30 cellular contexts compared by ENCODE assay signal in the genomic region with DNA sequence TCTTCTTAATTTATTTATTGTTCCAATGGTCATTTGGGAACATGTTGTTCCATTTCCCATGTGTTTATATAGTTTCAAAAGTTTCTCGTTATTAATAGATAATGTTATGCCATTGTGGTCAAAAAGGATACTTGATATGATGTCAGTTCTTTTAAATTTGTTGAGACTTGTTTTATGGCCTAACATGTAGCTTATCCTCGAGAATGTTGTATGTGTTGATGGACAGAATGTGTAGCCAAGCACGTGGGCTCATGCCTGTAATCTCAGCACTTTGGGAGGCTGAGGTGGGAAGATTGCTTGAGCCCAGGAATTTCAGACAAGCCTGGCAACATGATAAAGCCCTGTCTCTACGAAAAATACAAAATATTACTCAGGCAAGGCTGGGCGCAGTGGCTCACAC.
"Had no signal": no experiment of that assay in that cellular context is flagged by ENCODE, and none has a peak within 500 bp of the region (broad histone marks: within the 10 kb centered on the region; RNA-seq: fewer than 3 reads in every experiment).

No MANE protein-coding gene starts in this region.

- DNase-seq: activated B cell treated with CpG ODN at 0.5 μM for 24 hours; activated CD4-positive, alpha-beta T cell treated with anti-CD3 and anti-CD28 coated beads for 48 hours; activated CD4-positive, alpha-beta T cell treated with anti-CD3 and anti-CD28 coated beads, Interleukin-2, amount 50 U/mL, for 1 hour; activated CD4-positive, alpha-beta T cell treated with anti-CD3 and anti-CD28 coated beads, Interleukin-2, amount 50 U/mL, for 48 hours; activated CD8-positive, alpha-beta memory T cell treated with anti-CD3 and anti-CD28 coated beads for 24 hours; activated CD8-positive, alpha-beta T cell treated with anti-CD3 and anti-CD28 coated beads for 36 hours; activated effector memory CD4-positive, alpha-beta T cell treated with Interleukin-2 at 50 U/mL for 16 hours; activated gamma-delta T cell treated with Interleukin-2 at 50 U/mL for 16 hours; activated naive CD4-positive, alpha-beta T cell treated with anti-CD3 and anti-CD28 coated beads, Interleukin-2, amount 50 U/mL, for 16 hours; activated naive CD4-positive, alpha-beta T cell treated with Interleukin-2 at 50 U/mL for 16 hours; activated T-cell treated with anti-CD3 and anti-CD28 coated beads, Interleukin-2, amount 50 U/mL, for 4 hours; amniotic stem cell; anterior cingulate cortex; brain microvascular endothelial cell; central memory CD4-positive, alpha-beta T cell; cerebellar nuclear complex; colonic mucosa; effector CD8-positive, alpha-beta T cell; erythroblast; foreskin melanocyte; heart right ventricle; T-helper 1 cell; T-helper 17 cell; T1000; WERI-Rb-1 had no signal

- H3K36me3 ChIP-seq: brain microvascular endothelial cell, cardiac muscle cell, colonic mucosa, esophagus muscularis mucosa, gastroesophageal sphincter, heart right ventricle, WERI-Rb-1 had no signal

- H3K9me3 ChIP-seq: colonic mucosa had no signal

- H3K4me3 ChIP-seq: cardiac muscle cell, colonic mucosa, esophagus muscularis mucosa, gastroesophageal sphincter, heart right ventricle had no signal

- ATAC-seq: activated CD4-positive, CD25-positive, alpha-beta regulatory T cell treated with anti-CD3 and anti-CD28 coated beads, Interleukin-2, amount 50 U/mL, for 24 hours; activated CD8-positive, alpha-beta T cell treated with anti-CD3 and anti-CD28 coated beads for 36 hours; activated T-cell treated with anti-CD3 and anti-CD28 coated beads, Interleukin-2, amount 50 U/mL, for 4 hours; activated T-helper 17 cell treated with anti-CD3 and anti-CD28 coated beads, Interleukin-2, amount 50 U/mL, for 72 hours; gastroesophageal sphincter; heart right ventricle; T-helper 17 cell had no signal

- H3K27me3 ChIP-seq: brain microvascular endothelial cell, cardiac muscle cell, colonic mucosa, esophagus muscularis mucosa, gastroesophageal sphincter, heart right ventricle had no signal

- H3K27ac ChIP-seq: brain microvascular endothelial cell, cardiac muscle cell, colonic mucosa, esophagus muscularis mucosa, gastroesophageal sphincter, heart right ventricle, WERI-Rb-1 had no signal

- H3K4me1 ChIP-seq: colonic mucosa had no signal
